ENCODE assay signal across 14 cellular contexts in genomic region chr13:44873486-44873885, GRCh38.
DNase-seq lines count a peak whose midpoint lies in the region; ATAC-seq, FAIRE-seq and TF ChIP-seq lines count a peak whose summit lies in the region.
"Had no signal": no experiment of that assay in that cellular context is flagged by ENCODE, and none has a peak within 500 bp of the region (broad histone marks: within the 10 kb centered on the region; RNA-seq: fewer than 3 reads in every experiment).

No MANE protein-coding gene starts in this region.

- peak overlapping the region; percentile 19 for H3K27ac Mint-ChIP-seq in progenitor cell of endocrine pancreas
- H3K27ac Mint-ChIP-seq in activated naive CD4-positive, alpha-beta T cell treated with anti-CD3 and anti-CD28 coated beads for 36 hours = no peak overlapping the region
- H3K27ac Mint-ChIP-seq in activated naive CD8-positive, alpha-beta T cell treated with anti-CD3 and anti-CD28 coated beads for 36 hours = no peak overlapping the region
- H3K27ac Mint-ChIP-seq: CD8-positive, alpha-beta T cell; H9 had no signal

- TF ChIP-seq RAD21 in HepG2 (CRISPR knock-in tag; IDR thresholded peaks at IDR 0.05) = no peak

- no peak overlapping the region for H3K4me3 Mint-ChIP-seq in progenitor cell of endocrine pancreas (ENCODE audit: low read depth)
- no peak overlapping the region for H3K4me3 Mint-ChIP-seq in activated naive CD4-positive, alpha-beta T cell treated with anti-CD3 and anti-CD28 coated beads for 36 hours
- no peak overlapping the region for H3K4me3 Mint-ChIP-seq in activated naive CD8-positive, alpha-beta T cell treated with anti-CD3 and anti-CD28 coated beads for 36 hours
- H3K4me3 Mint-ChIP-seq: CD8-positive, alpha-beta T cell; H9 had no signal

- no peaks in the 10 kb centered on the region for H3K36me3 ChIP-seq in HepG2 (replicated peaks in 1 of 2; ENCODE audit: control insufficient read depth in 1 of 2, insufficient read depth in 2 of 2, low read length in 2 of 2)
- H3K36me3 ChIP-seq: BLaER1 had no signal

- no peaks in the 10 kb centered on the region for H3K27me3 Mint-ChIP-seq in progenitor cell of endocrine pancreas
- H3K27me3 Mint-ChIP-seq in activated naive CD4-positive, alpha-beta T cell treated with anti-CD3 and anti-CD28 coated beads for 36 hours (ENCODE audit: low read depth) = peaks cover 3% of the 10 kb centered on the region
- peaks cover 19% of the 10 kb centered on the region for H3K27me3 Mint-ChIP-seq in activated naive CD8-positive, alpha-beta T cell treated with anti-CD3 and anti-CD28 coated beads for 36 hours

- ATAC-seq in Right ventricle myocardium superior (ENCODE audit: poor library complexity) (peak; percentile 43), HepG2 (no peak), GM21786 (IDR thresholded peaks at IDR 0.05; ENCODE audit: unreplicated experiment) (no peak)
- ATAC-seq: CD8-positive, alpha-beta T cell had no signal

- H3K27me3 ChIP-seq in HepG2 (ENCODE audit: control insufficient read depth in 1 of 2, insufficient read depth in 2 of 2, low read length in 2 of 2) = no peaks in the 10 kb centered on the region; a peak in 1 of 5 replicates
- H3K27me3 ChIP-seq: BLaER1 had no signal

- H3K4me1 Mint-ChIP-seq in progenitor cell of endocrine pancreas (ENCODE audit: low read depth) = peaks cover 4% of the 10 kb centered on the region
- H3K4me1 Mint-ChIP-seq in activated naive CD4-positive, alpha-beta T cell treated with anti-CD3 and anti-CD28 coated beads for 36 hours (ENCODE audit: low read depth) = no peaks in the 10 kb centered on the region
- no peaks in the 10 kb centered on the region for H3K4me1 Mint-ChIP-seq in activated naive CD8-positive, alpha-beta T cell treated with anti-CD3 and anti-CD28 coated beads for 36 hours
- H3K4me1 Mint-ChIP-seq: H9 had no signal

- no peak overlapping the region for H3K27ac ChIP-seq in HepG2 (ENCODE audit: extremely low read length, insufficient read depth, low read length)
- H3K27ac ChIP-seq: BLaER1 had no signal

- H4K20me1 ChIP-seq in HepG2 (ENCODE audit: insufficient read depth, low read length) = no peaks in the 10 kb centered on the region
- H4K20me1 ChIP-seq: BLaER1 had no signal

- H3K4me1 ChIP-seq in HepG2 (ENCODE audit: insufficient read depth, low read length) = peaks cover 22% of the 10 kb centered on the region
- H3K4me1 ChIP-seq: BLaER1 had no signal

- no peaks in the 10 kb centered on the region for H3K79me2 ChIP-seq in HepG2 (ENCODE audit: insufficient read depth, low read length)

- no peaks in the 10 kb centered on the region; the same call in 1 of the 2 replicates for H3K9me3 ChIP-seq in HepG2 (ENCODE audit: low read length)

- no peak for TF ChIP-seq CTCF in HepG2 (CRISPR knock-in tag; IDR thresholded peaks at IDR 0.05)
- no peak for TF ChIP-seq CTCF in progenitor cell of endocrine pancreas (IDR thresholded peaks at IDR 0.05; ENCODE audit: unreplicated experiment)

- WGBS in HepG2 (ENCODE audit: low lambda C conversion rate) = 32% methylated on average over 7 of the region's 7 CpGs

- no peak for FAIRE-seq in HepG2 (lab: Jason Lieb, UNC)
- no peak for FAIRE-seq in GM19239 (lab: Jason Lieb, UNC)

- TF ChIP-seq EP300 in HepG2 (IDR thresholded peaks at IDR 0.05; ENCODE audit: low read depth in 2 of 2, low read length in 2 of 2) = no peak
- TF ChIP-seq EP300 in HepG2 (CRISPR knock-in tag; IDR thresholded peaks at IDR 0.05; ENCODE audit: borderline replicate concordance) = no peak

- no TSS peak for BruUV-seq in HepG2 (replicated peaks; lab: Mats Ljungman, UMichigan)

- no peak overlapping the region for H3K9ac ChIP-seq in HepG2 (ENCODE audit: insufficient read depth, low read depth, low read length)
- H3K9ac ChIP-seq: BLaER1 had no signal

- no peak for DNase-seq in Right ventricle myocardium superior
- no peak for DNase-seq in cardiac septum (ENCODE audit: low spot score)
- no peak for DNase-seq in HepG2 (ENCODE audit: low spot score)
- DNase-seq in progenitor cell of endocrine pancreas (ENCODE audit: low spot score, unreplicated experiment) = no peak
- no peak for DNase-seq in activated naive CD4-positive, alpha-beta T cell treated with anti-CD3 and anti-CD28 coated beads for 36 hours
- DNase-seq in GM19239 (ENCODE audit: insufficient read length, low spot score) = no peak
- no peak for DNase-seq in activated naive CD8-positive, alpha-beta T cell treated with anti-CD3 and anti-CD28 coated beads for 36 hours
- DNase-seq: CD8-positive, alpha-beta T cell; H9; NCI-H187 treated with DMSO at 0.1 percent for 48 hours; NCI-H526 treated with DMSO at 0.1 percent for 48 hours; NK-92 treated with Interleukin-12 subunit alpha and Interleukin-12 subunit beta, amount 100 ng/mL, for 24 hours had no signal

- H3K4me2 ChIP-seq in HepG2 (ENCODE audit: low read depth, low read length) = no peak overlapping the region
- H3K4me2 ChIP-seq: BLaER1 had no signal

- CTCF ChIA-PET in HepG2 (lab: Yijun Ruan, JAX; ENCODE audit: low intra/inter-chr PET ratio, low total read pairs) = no interaction called here
- CTCF ChIA-PET in activated naive CD4-positive, alpha-beta T cell treated with anti-CD3 and anti-CD28 coated beads for 36 hours (lab: Charles Lee) = no interaction called here

- peaks cover 6% of the 10 kb centered on the region for H3K9me3 Mint-ChIP-seq in progenitor cell of endocrine pancreas (ENCODE audit: low read depth)
- no peaks in the 10 kb centered on the region for H3K9me3 Mint-ChIP-seq in activated naive CD4-positive, alpha-beta T cell treated with anti-CD3 and anti-CD28 coated beads for 36 hours
- H3K9me3 Mint-ChIP-seq in activated naive CD8-positive, alpha-beta T cell treated with anti-CD3 and anti-CD28 coated beads for 36 hours = peaks cover 6% of the 10 kb centered on the region

- in situ Hi-C loops in HepG2 (cut with HindIII; ENCODE audit: extremely low pct_ligation_motif_present, low pct_unique_long_range_greater_than_20kb) = loop anchor here (10.0 kb wide), 1 partner anchor 399 kb away; no protein-coding TSS in a partner anchor

- no peak for TF ChIP-seq POLR2A in HepG2 (IDR thresholded peaks at IDR 0.05; ENCODE audit: insufficient read depth in 1 of 2, low read depth in 2 of 2, low read length in 2 of 2)

- POLR2A ChIA-PET in HepG2 (lab: Yijun Ruan, JAX) = no interaction called here

- intact Hi-C loops in Right ventricle myocardium superior (cut with DNase I) (no loop called here), cardiac septum (cut with DNase I) (loop anchor here (10.0 kb wide), 1 partner anchor 389 kb away; no protein-coding TSS in a partner anchor), HepG2 (cut with micrococcal nuclease; ENCODE audit: unreplicated experiment) (no loop called here)
- intact Hi-C loops in activated naive CD4-positive, alpha-beta T cell treated with anti-CD3 and anti-CD28 coated beads for 36 hours (cut with micrococcal nuclease) = no loop called here

- H2AFZ ChIP-seq in HepG2 (ENCODE audit: low read length) = no peak overlapping the region

- H3K4me3 ChIP-seq in HepG2 (replicated peaks in 1 of 3; ENCODE audit: insufficient read depth in 1 of 3, low read depth in 2 of 3, low read length in 3 of 3) = no peak overlapping the region
- H3K4me3 ChIP-seq: BLaER1 had no signal

- no peaks in the 10 kb centered on the region for H3K36me3 Mint-ChIP-seq in progenitor cell of endocrine pancreas (ENCODE audit: insufficient read depth)
- no peaks in the 10 kb centered on the region for H3K36me3 Mint-ChIP-seq in activated naive CD4-positive, alpha-beta T cell treated with anti-CD3 and anti-CD28 coated beads for 36 hours (ENCODE audit: low read depth)
- peaks cover 3% of the 10 kb centered on the region for H3K36me3 Mint-ChIP-seq in activated naive CD8-positive, alpha-beta T cell treated with anti-CD3 and anti-CD28 coated beads for 36 hours
- H3K36me3 Mint-ChIP-seq: CD8-positive, alpha-beta T cell had no signal

TF ChIP-seq in HepG2, 621 proteins besides CTCF, POLR2A, EP300 and RAD21:
- TF ChIP-seq MNT (IDR thresholded peaks at IDR 0.05) = peak; percentile 73
- TF ChIP-seq ZFP36 (IDR thresholded peaks at IDR 0.05; ENCODE audit: borderline replicate concordance, low read depth, low read length, partially characterized antibody) = no peak
- no peak for TF ChIP-seq ZNF333 (CRISPR knock-in tag; IDR thresholded peaks at IDR 0.05; ENCODE audit: borderline replicate concordance)
